26 cellular contexts compared by ENCODE assay signal in genomic region chr14:24463806-24464785, GRCh38. TPM values are rescaled to one million over a fixed set of nuclear protein-coding genes. Genes with fewer than 3 reads are reported as not detected.
DNase-seq lines count a peak whose midpoint lies in the region; ATAC-seq and TF ChIP-seq lines count a peak whose summit lies in the region.
"Had no signal": no experiment of that assay in that cellular context is flagged by ENCODE, and none has a peak within 500 bp of the region (broad histone marks: within the 10 kb centered on the region; RNA-seq: fewer than 3 reads in every experiment).

No MANE protein-coding gene starts in this region.

- DNase-seq in NCI-H146 (lab: John Stamatoyannopoulos, UW) (peak; percentile 23), NCI-H146 treated with DMSO at 0.1 percent for 48 hours (lab: John Stamatoyannopoulos, UW; ENCODE audit: unreplicated experiment) (no peak), MM.1S (no peak), amygdala (lab: John Stamatoyannopoulos, UW) (no peak), RKO (ENCODE audit: low spot score) (no peak), SK-N-DZ (ENCODE audit: low spot score) (no peak)
- DNase-seq in CD4-positive, alpha-beta T cell: no peak
- DNase-seq: 8988T; activated CD4-positive, alpha-beta T cell treated with anti-CD3 and anti-CD28 coated beads, Interleukin-2, amount 50 U/mL, for 4 hours; AML-193; Caco-2; EL; esophagus squamous epithelium; HFFc6; KBM-7; mammary epithelial cell; MV-4-11; NCI-H774; right cardiac atrium; T-helper 17 cell; testis had no signal

- H3K4me1 Mint-ChIP-seq in CD4-positive, alpha-beta T cell (ENCODE audit: low read depth): peaks cover 35% of the 10 kb centered on the region
- H3K4me1 Mint-ChIP-seq: brain had no signal

- H4K20me1 ChIP-seq in MM.1S (ENCODE audit: insufficient read depth, low read length) (no peaks in the 10 kb centered on the region), OCI-LY1 (ENCODE audit: insufficient read depth, low read length) (no peaks in the 10 kb centered on the region)

- no peaks in the 10 kb centered on the region for H3K27me3 ChIP-seq in CD4-positive, alpha-beta T cell (ENCODE audit: control insufficient read depth, insufficient read depth, low read length)
- H3K27me3 ChIP-seq in MM.1S (replicated peaks; ENCODE audit: insufficient read depth, low read length) (no peaks in the 10 kb centered on the region), OCI-LY1 (ENCODE audit: insufficient read depth, low read length) (no peaks in the 10 kb centered on the region)
- H3K27me3 ChIP-seq: esophagus squamous epithelium, testis, vagina had no signal

- H2AFZ ChIP-seq in MM.1S (ENCODE audit: low read length) (no peak overlapping the region), OCI-LY1 (ENCODE audit: low read length) (no peak overlapping the region)

- H3K27ac ChIP-seq in CD4-positive, alpha-beta T cell (ENCODE audit: low read depth, low read length): no peak overlapping the region
- H3K27ac ChIP-seq in MM.1S (ENCODE audit: low read length): no peak overlapping the region
- peak overlapping the region; percentile 92 for H3K27ac ChIP-seq in OCI-LY1 (ENCODE audit: low read depth, low read length, poor library complexity, severe bottlenecking)
- H3K27ac ChIP-seq: esophagus squamous epithelium, testis, vagina had no signal

- peak overlapping the region; percentile 6 for H3K4me3 Mint-ChIP-seq in CD4-positive, alpha-beta T cell
- H3K4me3 Mint-ChIP-seq: brain, HFFc6, T-helper 17 cell had no signal

- CTCF ChIA-PET in CD4-positive, alpha-beta T cell (lab: Charles Lee): no interaction called here

- H3K27ac Mint-ChIP-seq in CD4-positive, alpha-beta T cell: peak overlapping the region; percentile 1
- H3K27ac Mint-ChIP-seq: brain, HFFc6, T-helper 17 cell had no signal

- H3K9me2 ChIP-seq in MM.1S (replicated peaks; ENCODE audit: insufficient read depth, low read length): no peaks in the 10 kb centered on the region
- H3K9me2 ChIP-seq in OCI-LY1 (ENCODE audit: low read depth, low read length): no peaks in the 10 kb centered on the region

- H3K36me3 ChIP-seq in MM.1S (replicated peaks; ENCODE audit: insufficient read depth, low read length) (no peaks in the 10 kb centered on the region), OCI-LY1 (ENCODE audit: insufficient read depth, low read length) (no peaks in the 10 kb centered on the region)
- H3K36me3 ChIP-seq: esophagus squamous epithelium, vagina had no signal

- H3K4me3 ChIP-seq in MM.1S (ENCODE audit: low read length): no peak overlapping the region
- H3K4me3 ChIP-seq in OCI-LY1 (ENCODE audit: low read depth, low read length, poor library complexity, severe bottlenecking): no peak overlapping the region
- H3K4me3 ChIP-seq: esophagus squamous epithelium, testis, vagina had no signal

- ATAC-seq in CD4-positive, alpha-beta T cell (ENCODE audit: poor library complexity): no peak
- ATAC-seq: right cardiac atrium, T-helper 17 cell had no signal

- no peaks in the 10 kb centered on the region for H3K9me3 ChIP-seq in CD4-positive, alpha-beta T cell (ENCODE audit: control insufficient read depth, low read length)
- H3K9me3 ChIP-seq in MM.1S (replicated peaks; ENCODE audit: insufficient read depth, low read length): no peaks in the 10 kb centered on the region
- H3K9me3 ChIP-seq in OCI-LY1 (ENCODE audit: low read length): no peaks in the 10 kb centered on the region
- H3K9me3 ChIP-seq: Caco-2, esophagus squamous epithelium, testis, vagina had no signal

- H3F3A ChIP-seq in MM.1S (ENCODE audit: insufficient read depth, low read length): no peaks in the 10 kb centered on the region
- H3F3A ChIP-seq in OCI-LY1 (ENCODE audit: insufficient read depth, low read length): no peaks in the 10 kb centered on the region

- H3K79me2 ChIP-seq in MM.1S (ENCODE audit: low read length): no peaks in the 10 kb centered on the region
- no peaks in the 10 kb centered on the region for H3K79me2 ChIP-seq in OCI-LY1 (ENCODE audit: insufficient read depth, low read length)

- POLR2A ChIA-PET in CD4-positive, alpha-beta T cell (lab: Charles Lee): interaction anchor here (0.6 to 0.9 kb wide), 2 partner anchors 21 to 457 kb away, joined by 3 read pairs; no protein-coding TSS in a partner anchor

- H3K27me3 Mint-ChIP-seq in CD4-positive, alpha-beta T cell: no peaks in the 10 kb centered on the region

- TF ChIP-seq CTCF in CD4-positive, alpha-beta T cell (IDR thresholded peaks at IDR 0.05): no peak
- no peak for TF ChIP-seq CTCF in MM.1S (IDR thresholded peaks at IDR 0.05; ENCODE audit: low read length)
- TF ChIP-seq CTCF in OCI-LY1 (IDR thresholded peaks at IDR 0.05; ENCODE audit: low read length): no peak

- peak overlapping the region; percentile 13; the same call in 1 of the 2 replicates for H3K4me2 ChIP-seq in MM.1S (ENCODE audit: low read depth, low read length)
- H3K4me2 ChIP-seq in OCI-LY1 (ENCODE audit: low read length): peak overlapping the region; percentile 36

- H3K36me3 Mint-ChIP-seq in CD4-positive, alpha-beta T cell (ENCODE audit: low read depth): no peaks in the 10 kb centered on the region
- H3K36me3 Mint-ChIP-seq: brain had no signal

- H3K9ac ChIP-seq in MM.1S (ENCODE audit: low read length) (no peak overlapping the region), OCI-LY1 (ENCODE audit: low read length) (peak overlapping the region; percentile 16; the same call in 1 of the 2 replicates)

- H3K9me3 Mint-ChIP-seq in CD4-positive, alpha-beta T cell: peaks cover 3% of the 10 kb centered on the region
- H3K9me3 Mint-ChIP-seq: HFFc6 had no signal

- intact Hi-C loops in CD4-positive, alpha-beta T cell (cut with DNase I, micrococcal nuclease): loop anchor here in 1 of 2 experiments (10.0 kb wide), 1 partner anchor 231 kb away; no protein-coding TSS in a partner anchor

- H3K4me1 ChIP-seq in MM.1S (ENCODE audit: low read length) (peaks cover 11% of the 10 kb centered on the region), OCI-LY1 (ENCODE audit: insufficient read depth, low read length, severe bottlenecking) (peaks cover 30% of the 10 kb centered on the region)
- H3K4me1 ChIP-seq: Caco-2, esophagus squamous epithelium, testis, vagina had no signal

RNA-seq across cellular contexts. Expression of gene SDR39U1, which starts 21.5 kb away (rescaled TPM):
- 10 to 100 TPM; 71.7 to 74.7 TPM for total RNA-seq in CD4-positive, alpha-beta T cell
- polyA plus RNA-seq in SK-N-DZ (2014; cell fraction: cytosol; rRNA removed): 29.1 and 47.6 TPM in 2 replicates
- polyA plus RNA-seq in SK-N-DZ (2014; cell fraction: nucleus; rRNA removed): 162 and 252 TPM in 2 replicates

RNA-seq across cellular contexts. Expression of gene KHNYN, which starts 34.3 kb away (rescaled TPM):
- 100 to 1,000 TPM; 170 to 173 TPM for total RNA-seq in CD4-positive, alpha-beta T cell
- polyA plus RNA-seq in SK-N-DZ (2014; cell fraction: cytosol; rRNA removed): 19.1 and 21.1 TPM in 2 replicates
- polyA plus RNA-seq in SK-N-DZ (2014; cell fraction: nucleus; rRNA removed): 30.5 and 42.2 TPM in 2 replicates

RNA-seq across cellular contexts. Expression of gene CBLN3, which starts 34.6 kb away (rescaled TPM):
- total RNA-seq in CD4-positive, alpha-beta T cell: 1 to 10 TPM; 1.6 to 1.7 TPM
- 0.08 and 0.56 TPM in 2 replicates for polyA plus RNA-seq in SK-N-DZ (2014; cell fraction: cytosol; rRNA removed)
- 0.14 and 0.76 TPM in 2 replicates for polyA plus RNA-seq in SK-N-DZ (2014; cell fraction: nucleus; rRNA removed)

RNA-seq across cellular contexts. Expression of gene CMA1, which starts 44.0 kb away (rescaled TPM):
- total RNA-seq in CD4-positive, alpha-beta T cell: not detected
- not detected in 2 replicates for polyA plus RNA-seq in SK-N-DZ (2014; cell fraction: cytosol; rRNA removed)
- not detected in 2 replicates for polyA plus RNA-seq in SK-N-DZ (2014; cell fraction: nucleus; rRNA removed)
- total RNA-seq: Caco-2, HFFc6, mammary epithelial cell, osteocyte, T-helper 17 cell, testis, vagina had no signal
- polyA plus RNA-seq: keratinocyte, mammary epithelial cell, right cardiac atrium had no signal
